ENCODE assay signal across 13 cellular contexts in genomic region chr2:134206573-134206972, GRCh38. TPM values are rescaled to one million over a fixed set of nuclear protein-coding genes. Genes with fewer than 3 reads are reported as not detected.
DNase-seq lines count a peak whose midpoint lies in the region; ATAC-seq and TF ChIP-seq lines count a peak whose summit lies in the region.
"Had no signal": no experiment of that assay in that cellular context is flagged by ENCODE, and none has a peak within 500 bp of the region (broad histone marks: within the 10 kb centered on the region; RNA-seq: fewer than 3 reads in every experiment).

No MANE protein-coding gene starts in this region.

- no peak for ATAC-seq in HG02970 (IDR thresholded peaks at IDR 0.05; ENCODE audit: low FRiP score, unreplicated experiment)
- ATAC-seq: gastrocnemius medialis, natural killer cell had no signal

- H3K79me1 ChIP-seq in mesenchymal stem cell (replicated peaks; ENCODE audit: low read length, poor library complexity, severe bottlenecking): peaks cover 26% of the 10 kb centered on the region

- no peak overlapping the region for H2BK12ac ChIP-seq in mesenchymal stem cell (ENCODE audit: low read length in 2 of 2)

- no peak overlapping the region for H2BK120ac ChIP-seq in mesenchymal stem cell (ENCODE audit: low read depth, low read length)

- no peaks in the 10 kb centered on the region; the same call in 1 of the 2 replicates for H3K4me1 ChIP-seq in BE2C
- H3K4me1 ChIP-seq in HEK293 (ENCODE audit: control insufficient read depth, insufficient read depth, low read length): peaks cover 12% of the 10 kb centered on the region
- H3K4me1 ChIP-seq in mesenchymal stem cell (ENCODE audit: control insufficient read depth, insufficient read depth, low read depth, low read length): peaks cover 6% of the 10 kb centered on the region
- H3K4me1 ChIP-seq in PC-9 (replicated peaks; ENCODE audit: insufficient read depth): no peaks in the 10 kb centered on the region

- H3K9me3 ChIP-seq in BE2C (no peaks in the 10 kb centered on the region), HEK293 (ENCODE audit: control insufficient read depth, insufficient read depth, low read depth, low read length) (no peaks in the 10 kb centered on the region), mesenchymal stem cell (ENCODE audit: control insufficient read depth, low read length) (no peaks in the 10 kb centered on the region), PC-9 (ENCODE audit: insufficient read depth, low read depth) (no peaks in the 10 kb centered on the region)
- H3K9me3 ChIP-seq: gastrocnemius medialis had no signal

- CTCF ChIA-PET in HEK293 (lab: Yijun Ruan, JAX): interaction anchor here (1.2 to 4.9 kb wide), 9 partner anchors 9 to 316 kb away, joined by 3 to 69 read pairs (median 12); no protein-coding TSS in a partner anchor
- CTCF ChIA-PET in PC-9 (lab: Charles Lee): interaction anchor here (0.8 to 1.3 kb wide), 2 partner anchors 24 to 86 kb away, joined by 4 to 6 read pairs; no protein-coding TSS in a partner anchor

- H3K4me3 ChIP-seq in BE2C (ENCODE audit: low read depth, low read length): no peak overlapping the region
- H3K4me3 ChIP-seq in HEK293 (ENCODE audit: low read depth, low read length): no peak overlapping the region
- no peak overlapping the region for H3K4me3 ChIP-seq in astrocyte of the spinal cord (ENCODE audit: low read depth, low read length)
- no peak overlapping the region for H3K4me3 ChIP-seq in mesenchymal stem cell (ENCODE audit: insufficient read depth in 1 of 2, low read depth in 1 of 2, low read length in 2 of 2)
- no peak overlapping the region for H3K4me3 ChIP-seq in PC-9
- H3K4me3 ChIP-seq: gastrocnemius medialis had no signal

- H3K27me3 ChIP-seq in BE2C (no peaks in the 10 kb centered on the region), mesenchymal stem cell (ENCODE audit: control insufficient read depth in 1 of 2, insufficient read depth in 1 of 2, low read length in 2 of 2) (no peaks in the 10 kb centered on the region), PC-9 (ENCODE audit: insufficient read depth, low read depth) (no peaks in the 10 kb centered on the region)
- H3K27me3 ChIP-seq: gastrocnemius medialis had no signal

- TF ChIP-seq CTCF in BE2C (IDR thresholded peaks at IDR 0.05; ENCODE audit: low read depth, low read length) (no peak), HEK293 (tag by site-specific recombination; IDR thresholded peaks at IDR 0.05) (no peak), astrocyte of the spinal cord (IDR thresholded peaks at IDR 0.05; ENCODE audit: low read depth, low read length) (no peak), PC-9 (conservative IDR thresholded peaks at IDR 0.05) (no peak)

- H3K4ac ChIP-seq in mesenchymal stem cell (ENCODE audit: low read depth in 1 of 2, low read length in 2 of 2): no peak overlapping the region

- in situ Hi-C loops in astrocyte of the spinal cord (cut with HindIII; ENCODE audit: low sequenced_read_pairs): no loop called here

- no peak overlapping the region for H4K91ac ChIP-seq in mesenchymal stem cell (ENCODE audit: low read length)

- POLR2A ChIA-PET in HEK293 (lab: Yijun Ruan, JAX): interaction anchor here (1.4 kb wide), 1 partner anchor 87 kb away, joined by 8 read pairs; no protein-coding TSS in a partner anchor
- POLR2A ChIA-PET in PC-9 (lab: Charles Lee; ENCODE audit: unreplicated experiment): interaction anchor here (0.6 kb wide), 1 partner anchor 25 kb away, joined by 3 read pairs; no protein-coding TSS in a partner anchor

- no peak overlapping the region for H3K4me2 ChIP-seq in mesenchymal stem cell (ENCODE audit: low read length, poor library complexity, severe bottlenecking)
- H3K4me2 ChIP-seq in PC-9: no peak overlapping the region

- H3K14ac ChIP-seq in mesenchymal stem cell (ENCODE audit: low read length in 2 of 2): no peak overlapping the region

- H4K8ac ChIP-seq in mesenchymal stem cell (ENCODE audit: low read length): no peak overlapping the region

- H4K20me1 ChIP-seq in PC-9 (ENCODE audit: insufficient read depth): no peaks in the 10 kb centered on the region

- no peak overlapping the region for H2AFZ ChIP-seq in mesenchymal stem cell (ENCODE audit: low read depth, low read length)
- H2AFZ ChIP-seq in PC-9: no peak overlapping the region

- peak; percentile 25 for DNase-seq in BE2C
- peak; percentile 64 for DNase-seq in astrocyte of the spinal cord (ENCODE audit: low read depth, low spot score)
- DNase-seq in mesenchymal stem cell: peak; percentile 68
- no peak for DNase-seq in HPDE6-E6E7 (ENCODE audit: extremely low spot score)
- DNase-seq in PC-9: no peak
- DNase-seq in 8988T: no peak
- DNase-seq: activated naive CD4-positive, alpha-beta T cell treated with anti-CD3 and anti-CD28 coated beads, Interleukin-2, amount 10 ng/mL, durations not matched to agents 7 days and 5 days; gastrocnemius medialis; natural killer cell; NCI-H1930; T-cell had no signal

- no peaks in the 10 kb centered on the region for H3K79me2 ChIP-seq in PC-9 (ENCODE audit: low read depth)

- no TSS peak for BruUV-seq in PC-9 (replicated peaks; lab: Mats Ljungman, UMichigan)

- H3K9ac ChIP-seq in mesenchymal stem cell (ENCODE audit: low read length): no peak overlapping the region

- H2AK5ac ChIP-seq in mesenchymal stem cell (ENCODE audit: low read length, severe bottlenecking): no peak overlapping the region

- intact Hi-C loops in PC-9 (cut with micrococcal nuclease; ENCODE audit: unreplicated experiment): loop anchor here (5.0 kb wide), 2 partner anchors 89 to 319 kb away; no protein-coding TSS in a partner anchor

- H3F3A ChIP-seq in PC-9 (ENCODE audit: insufficient read depth, low read depth): no peaks in the 10 kb centered on the region

- no peak overlapping the region for H3K27ac ChIP-seq in HEK293 (ENCODE audit: extremely low read depth, low read depth, low read length)
- H3K27ac ChIP-seq in mesenchymal stem cell (ENCODE audit: low read length, poor library complexity, severe bottlenecking): no peak overlapping the region
- no peak overlapping the region for H3K27ac ChIP-seq in PC-9
- H3K27ac ChIP-seq: gastrocnemius medialis had no signal

- no peak overlapping the region for H2BK5ac ChIP-seq in mesenchymal stem cell (ENCODE audit: low read depth, low read length, poor library complexity, severe bottlenecking)

- H3K9me2 ChIP-seq in PC-9 (ENCODE audit: insufficient read depth): no peaks in the 10 kb centered on the region

- H3K36me3 ChIP-seq in BE2C (no peaks in the 10 kb centered on the region), HEK293 (ENCODE audit: control insufficient read depth in 2 of 2, insufficient read depth in 1 of 2, low read length in 2 of 2) (no peaks in the 10 kb centered on the region), mesenchymal stem cell (ENCODE audit: control insufficient read depth in 1 of 2, insufficient read depth in 2 of 2, low read depth in 1 of 2, low read length in 2 of 2) (no peaks in the 10 kb centered on the region), PC-9 (ENCODE audit: low read depth) (no peaks in the 10 kb centered on the region)
- H3K36me3 ChIP-seq: gastrocnemius medialis had no signal

- no peak overlapping the region for H2BK15ac ChIP-seq in mesenchymal stem cell (ENCODE audit: low read depth, poor library complexity, severe bottlenecking)

- H3K23ac ChIP-seq in mesenchymal stem cell (ENCODE audit: low read length in 2 of 2): no peak overlapping the region

- WGBS in mesenchymal stem cell: 79% methylated on average over 5 of the region's 5 CpGs

- peak overlapping the region; percentile 34 to 44 for H3K18ac ChIP-seq in mesenchymal stem cell (ENCODE audit: low read depth in 1 of 2, low read length in 2 of 2)

TF ChIP-seq in HEK293, 187 proteins besides CTCF, POLR2A, EP300 and RAD21 (continues in another document):
- no peak for TF ChIP-seq ZNF518A (tag by site-specific recombination; conservative IDR thresholded peaks at IDR 0.05; ENCODE audit: low read depth)
- TF ChIP-seq OSR2 (tag by site-specific recombination; IDR thresholded peaks at IDR 0.05): peak; percentile 84

RNA-seq across cellular contexts. Expression of gene MGAT5, which starts 47.3 kb away (rescaled TPM):
- polyA plus RNA-seq in BE2C (2012; ENCODE audit: insufficient read depth, insufficient read length, low read depth): 20.4 TPM
- 75.8 TPM for polyA plus RNA-seq in mesenchymal stem cell (2013, experiment 1 of 2)
- polyA plus RNA-seq in mesenchymal stem cell (2013, experiment 2 of 2): 73.2 TPM
- total RNA-seq in PC-9 (2021): 33.5 and 37.7 TPM in 2 replicates

Comparison
In these comparisons a context has a peak if more than half of its experiments do, and no peak if none do; other contexts are left out.
1. DNase-seq: peak in BE2C (single experiment), astrocyte of the spinal cord (single experiment) and mesenchymal stem cell (single experiment); none in HPDE6-E6E7 (single experiment), PC-9 (0 of 2) and 8988T (single experiment).